In genomic region chr2:2012505-2012904, GRCh38 we compare ENCODE assay signal across 24 cellular contexts.
A peak's percentile ranks its signal among the peaks of the same experiment; 100 is the strongest.
DNase-seq lines count a peak whose midpoint lies in the region; ATAC-seq, FAIRE-seq and TF ChIP-seq lines count a peak whose summit lies in the region.
"Had no signal": no experiment of that assay in that cellular context is flagged by ENCODE, and none has a peak within 500 bp of the region (broad histone marks: within the 10 kb centered on the region; RNA-seq: fewer than 3 reads in every experiment).

No MANE protein-coding gene starts in this region.

- no peaks in the 10 kb centered on the region for H3K36me3 Mint-ChIP-seq in MCF 10A (ENCODE audit: insufficient read depth, unreplicated experiment)

- POLR2A ChIA-PET in MCF 10A (lab: Yijun Ruan, JAX): no interaction called here

- H3K27ac Mint-ChIP-seq in MCF 10A (ENCODE audit: low read depth, unreplicated experiment): no peak overlapping the region
- H3K27ac Mint-ChIP-seq: activated B cell treated with CpG ODN at 0.5 μM for 24 hours; activated CD4-positive, alpha-beta memory T cell treated with anti-CD3 and anti-CD28 coated beads, Interleukin-2, amount 10 ng/mL, durations not matched to agents 7 days and 5 days; activated naive CD4-positive, alpha-beta T cell treated with anti-CD3 and anti-CD28 coated beads for 36 hours had no signal

- H3K79me2 ChIP-seq in mesendoderm (ENCODE audit: control insufficient read depth, insufficient read depth, low read length): no peaks in the 10 kb centered on the region

- no peak overlapping the region for H3K4me3 Mint-ChIP-seq in MCF 10A (ENCODE audit: unreplicated experiment)
- H3K4me3 Mint-ChIP-seq: activated B cell treated with CpG ODN at 0.5 μM for 24 hours; activated CD4-positive, alpha-beta memory T cell treated with anti-CD3 and anti-CD28 coated beads, Interleukin-2, amount 10 ng/mL, durations not matched to agents 7 days and 5 days; activated naive CD4-positive, alpha-beta T cell treated with anti-CD3 and anti-CD28 coated beads for 36 hours had no signal

- H2BK5ac ChIP-seq in mesendoderm (ENCODE audit: low read length): no peak overlapping the region

- DNase-seq in MCF 10A (ENCODE audit: unreplicated experiment) (peak; percentile 52), breast epithelium (ENCODE audit: low spot score in 2 of 2) (no peak), dermis blood vessel endothelial cell (peak; percentile 3), mesendoderm (no peak), RCC 7860 (ENCODE audit: low spot score) (no peak)
- DNase-seq: activated B cell treated with CpG ODN at 0.5 μM for 24 hours; activated CD4-positive, alpha-beta memory T cell treated with anti-CD3 and anti-CD28 coated beads, Interleukin-2, amount 10 ng/mL, durations not matched to agents 7 days and 5 days; activated naive CD4-positive, alpha-beta T cell treated with anti-CD3 and anti-CD28 coated beads for 36 hours; activated T-cell treated with anti-CD3 and anti-CD28 coated beads, Interleukin-2, amount 50 U/mL, for 1 hour; BE2C; left lung; NCI-H1436 treated with DMSO at 0.1 percent for 48 hours; NCI-H526 treated with DMSO at 0.1 percent for 48 hours; ovary; stimulated activated CD4-positive, alpha-beta T cell treated with anti-CD3 and anti-CD28 coated beads, Interleukin-2, amount 100 ng/mL, for 24 hours; stimulated activated naive CD8-positive, alpha-beta T cell treated with anti-CD3 and anti-CD28 coated beads, Interleukin-15, Interleukin-2, amounts not matched to agents 100 U/mL and 50 U/mL, for 24 hours; T-helper 2 cell had no signal

- no peaks in the 10 kb centered on the region for H3K9me3 ChIP-seq in breast epithelium
- H3K9me3 ChIP-seq: ascending aorta, BE2C, gastroesophageal sphincter, left lung, ovary had no signal

- H3K36me3 ChIP-seq in breast epithelium (no peaks in the 10 kb centered on the region), mesendoderm (ENCODE audit: control insufficient read depth, insufficient read depth, low read length) (no peaks in the 10 kb centered on the region)
- H3K36me3 ChIP-seq: ascending aorta, BE2C, gastroesophageal sphincter, left lung, ovary had no signal

- H3K27ac ChIP-seq in breast epithelium: no peak overlapping the region
- H3K27ac ChIP-seq in mesendoderm (ENCODE audit: low read depth, low read length): no peak overlapping the region
- H3K27ac ChIP-seq in temporal lobe (ENCODE audit: low read depth, low read length): peak overlapping the region; percentile 75
- H3K27ac ChIP-seq: 22Rv1, ascending aorta, gastroesophageal sphincter, left lung, ovary had no signal

- no peak overlapping the region for H3K9ac ChIP-seq in mesendoderm (ENCODE audit: low read length)

- no peak overlapping the region for H2BK15ac ChIP-seq in mesendoderm (replicated peaks; ENCODE audit: low read depth)

- peak overlapping the region; percentile 33 for H3K18ac ChIP-seq in mesendoderm (ENCODE audit: low read length)

- H2AK5ac ChIP-seq in mesendoderm (ENCODE audit: low read length): no peak overlapping the region

- no peak overlapping the region for H3K4ac ChIP-seq in mesendoderm (ENCODE audit: low read depth, low read length)

- no peaks in the 10 kb centered on the region for H3K27me3 Mint-ChIP-seq in MCF 10A (ENCODE audit: insufficient read depth, unreplicated experiment)
- H3K27me3 Mint-ChIP-seq: activated B cell treated with CpG ODN at 0.5 μM for 24 hours; activated CD4-positive, alpha-beta memory T cell treated with anti-CD3 and anti-CD28 coated beads, Interleukin-2, amount 10 ng/mL, durations not matched to agents 7 days and 5 days had no signal

- CTCF ChIA-PET in MCF 10A (lab: Yijun Ruan, JAX): no interaction called here

- no peaks in the 10 kb centered on the region for H3K79me1 ChIP-seq in mesendoderm (ENCODE audit: low read length)

- H3K4me1 ChIP-seq in breast epithelium (no peaks in the 10 kb centered on the region), mesendoderm (ENCODE audit: control insufficient read depth, low read depth, low read length) (peaks cover 14% of the 10 kb centered on the region)
- H3K4me1 ChIP-seq: left lung had no signal

- FAIRE-seq in RCC 7860 (lab: Jason Lieb, UNC): no peak
- FAIRE-seq: H54 had no signal

- TF ChIP-seq POLR2A in breast epithelium (IDR thresholded peaks at IDR 0.05): no peak

- H3K27me3 ChIP-seq in breast epithelium (no peaks in the 10 kb centered on the region), mesendoderm (ENCODE audit: insufficient read depth, low read length, poor library complexity) (no peaks in the 10 kb centered on the region)
- H3K27me3 ChIP-seq: ascending aorta, BE2C, ovary had no signal

- no peak overlapping the region for H4K8ac ChIP-seq in mesendoderm (ENCODE audit: low read depth, low read length)

- WGBS in mesendoderm (ENCODE audit: extremely low coverage, insufficient coverage, low lambda C conversion rate): no CpG with 5 or more reads among the region's 12 CpGs

- ATAC-seq in GM19455 (IDR thresholded peaks at IDR 0.05; ENCODE audit: unreplicated experiment) (no peak), GM21717 (IDR thresholded peaks at IDR 0.05; ENCODE audit: unreplicated experiment) (no peak)
- ATAC-seq: gastroesophageal sphincter; left lung; stimulated activated naive CD8-positive, alpha-beta T cell treated with anti-CD3 and anti-CD28 coated beads, Interleukin-15, Interleukin-2, amounts not matched to agents 100 U/mL and 50 U/mL, for 24 hours had no signal

- H2BK120ac ChIP-seq in mesendoderm (ENCODE audit: low read depth, low read length): no peak overlapping the region

- H4K5ac ChIP-seq in mesendoderm (ENCODE audit: low read length): no peak overlapping the region

- no peak overlapping the region for H3K4me2 ChIP-seq in mesendoderm (ENCODE audit: low read length)

- intact Hi-C loops in MCF 10A (cut with micrococcal nuclease) (no loop called here), breast epithelium (cut with DNase I; ENCODE audit: low total_unique reads) (no loop called here)

- no peaks in the 10 kb centered on the region for H3K9me3 Mint-ChIP-seq in MCF 10A (ENCODE audit: unreplicated experiment)
- H3K9me3 Mint-ChIP-seq: activated B cell treated with CpG ODN at 0.5 μM for 24 hours; activated CD4-positive, alpha-beta memory T cell treated with anti-CD3 and anti-CD28 coated beads, Interleukin-2, amount 10 ng/mL, durations not matched to agents 7 days and 5 days; activated naive CD4-positive, alpha-beta T cell treated with anti-CD3 and anti-CD28 coated beads for 36 hours had no signal

- peaks cover 22% of the 10 kb centered on the region for H3K4me1 Mint-ChIP-seq in MCF 10A (ENCODE audit: insufficient read depth, unreplicated experiment)
- H3K4me1 Mint-ChIP-seq: activated B cell treated with CpG ODN at 0.5 μM for 24 hours; activated CD4-positive, alpha-beta memory T cell treated with anti-CD3 and anti-CD28 coated beads, Interleukin-2, amount 10 ng/mL, durations not matched to agents 7 days and 5 days had no signal

- no peak for TF ChIP-seq CTCF in MCF 10A (IDR thresholded peaks at IDR 0.05; ENCODE audit: unreplicated experiment)
- TF ChIP-seq CTCF in breast epithelium (IDR thresholded peaks at IDR 0.05): no peak

- H3K56ac ChIP-seq in mesendoderm (ENCODE audit: low read length): no peak overlapping the region

- no TSS peak for BruUV-seq in MCF 10A (replicated peaks; lab: Mats Ljungman, UMichigan)

- H3K23ac ChIP-seq in mesendoderm (ENCODE audit: low read length): no peak overlapping the region

- no peak overlapping the region for H3K4me3 ChIP-seq in breast epithelium
- H3K4me3 ChIP-seq in mesendoderm (ENCODE audit: low read length): no peak overlapping the region
- H3K4me3 ChIP-seq: ascending aorta, gastroesophageal sphincter, left lung, ovary had no signal

Comparison
In these comparisons a context has a peak if more than half of its experiments do, and no peak if none do; other contexts are left out.
1. DNase-seq: peak in MCF 10A (single experiment) and dermis blood vessel endothelial cell (single experiment); none in breast epithelium (0 of 2), mesendoderm (single experiment) and RCC 7860 (single experiment).